ENCODE assay signal across 27 cellular contexts in the genomic region with DNA sequence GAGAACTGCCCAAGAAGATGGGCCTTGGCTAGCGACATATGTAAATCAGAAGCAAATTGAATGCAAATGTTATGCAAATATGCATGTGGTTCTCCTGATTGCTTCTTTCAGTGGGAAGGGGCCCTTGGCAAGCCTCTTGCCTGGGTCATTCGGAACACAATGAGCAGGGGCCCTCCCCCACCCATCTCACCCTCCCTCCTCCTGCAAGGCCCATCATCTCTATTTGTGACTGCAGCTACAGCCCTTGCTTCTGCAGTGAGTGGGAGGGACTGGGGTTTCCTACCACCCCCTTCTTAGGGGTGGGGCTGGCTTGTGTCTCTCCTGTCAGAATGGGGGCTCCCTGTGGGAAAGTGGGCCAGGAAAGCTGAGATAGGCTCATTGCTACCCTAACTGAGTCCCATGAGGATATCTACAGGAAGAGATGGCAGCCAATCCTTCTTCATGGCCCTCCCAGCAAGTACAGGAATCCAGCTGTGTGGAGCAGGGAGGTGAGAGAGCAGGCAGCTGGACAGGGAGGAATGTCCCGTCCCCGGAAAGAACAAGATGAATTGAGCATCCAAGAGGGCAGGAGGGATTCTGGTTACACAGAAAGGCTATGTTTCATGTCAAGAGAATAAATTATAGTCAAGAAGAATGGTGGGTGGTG. TPM values are rescaled to one million over a fixed set of nuclear protein-coding genes. Genes with fewer than 3 reads are reported as not detected.
"Had no signal": no experiment of that assay in that cellular context is flagged by ENCODE, and none has a peak within 500 bp of the region (broad histone marks: within the 10 kb centered on the region; RNA-seq: fewer than 3 reads in every experiment).

No MANE protein-coding gene starts in this region.

- H3K9me3 ChIP-seq: gastrocnemius medialis, heart right ventricle, left ventricle myocardium inferior, lower lobe of right lung, sigmoid colon, testis, tibial nerve, upper lobe of right lung, vagina had no signal

- FAIRE-seq: endometrium had no signal

- H3K36me3 ChIP-seq: gastrocnemius medialis, heart right ventricle, left ventricle myocardium inferior, lower lobe of right lung, sigmoid colon, tibial nerve, upper lobe of right lung, vagina had no signal

- DNase-seq: cortex of kidney; effector memory CD4-positive, alpha-beta T cell; gastrocnemius medialis; heart right ventricle; hypothalamus; islet precursor cell; left ventricle myocardium inferior; lower lobe of right lung; sigmoid colon; stimulated activated CD4-positive, alpha-beta T cell treated with anti-CD3 and anti-CD28 coated beads, Interleukin-2, amount 100 ng/mL, for 24 hours; stimulated activated CD4-positive, alpha-beta T cell treated with anti-CD3 and anti-CD28 coated beads, Interleukin-4, amount 100 ng/mL, for 4 hours; stimulated activated naive B cell treated with anti-CD40 and anti-IgM and Interleukin-4, amounts not matched to agents 10 μg/mL and 1 μg/mL and 100 μg/mL, for 72 hours; stimulated activated naive CD8-positive, alpha-beta T cell treated with anti-CD3 and anti-CD28 coated beads, Interleukin-15, amount 100 ng/mL, for 72 hours; testis; upper lobe of right lung had no signal

- ATAC-seq: esophagus mucosa; gastrocnemius medialis; heart right ventricle; natural killer cell treated with Interleukin-12 subunit alpha and Interleukin-12 subunit beta and Interleukin-15 and Interleukin-18, amount 100 ng/mL, for 72 hours; stimulated activated naive B cell treated with anti-CD40 and anti-IgM and Interleukin-4, amounts not matched to agents 10 μg/mL and 1 μg/mL and 100 μg/mL, for 72 hours; stimulated activated naive CD8-positive, alpha-beta T cell treated with anti-CD3 and anti-CD28 coated beads, Interleukin-15, amount 100 ng/mL, for 72 hours had no signal

- H3K4me3 ChIP-seq: gastrocnemius medialis, heart right ventricle, left ventricle myocardium inferior, lower lobe of right lung, sigmoid colon, skin epidermis, testis, tibial nerve, upper lobe of right lung, vagina had no signal

- H3K4me1 ChIP-seq: heart right ventricle, left ventricle myocardium inferior, lower lobe of right lung, sigmoid colon, testis, upper lobe of right lung, vagina had no signal

- H3K27me3 ChIP-seq: gastrocnemius medialis, testis, upper lobe of right lung, vagina had no signal

- H3K27ac ChIP-seq: gastrocnemius medialis, heart right ventricle, left ventricle myocardium inferior, lower lobe of right lung, sigmoid colon, skin epidermis, testis, tibial nerve, upper lobe of right lung, vagina had no signal

RNA-seq across cellular contexts. Expression of a gene that starts 31.0 kb away (rescaled TPM):
- total RNA-seq: left ventricle myocardium inferior had no signal

RNA-seq across cellular contexts. Expression of a gene that starts 52.8 kb away (rescaled TPM):
- total RNA-seq: esophagus mucosa; fibroblast of lung; fibroblast of villous mesenchyme; gastrocnemius medialis; heart right ventricle; left ventricle myocardium inferior; lower lobe of right lung; mesothelial cell of epicardium; natural killer cell treated with Interleukin-12 subunit alpha and Interleukin-12 subunit beta and Interleukin-15 and Interleukin-18, amount 100 ng/mL, for 72 hours; omental fat pad; pulmonary artery endothelial cell; sigmoid colon; subcutaneous adipose tissue; upper lobe of right lung; vagina had no signal
- polyA plus RNA-seq: fibroblast of lung had no signal
